Comparison of ENCODE assay signal across 24 cellular contexts in genomic region chr15:57333487-57333886, GRCh38. TPM values are rescaled to one million over a fixed set of nuclear protein-coding genes. Genes with fewer than 3 reads are reported as not detected.
DNase-seq lines count a peak whose midpoint lies in the region; ATAC-seq, FAIRE-seq and TF ChIP-seq lines count a peak whose summit lies in the region.
"Had no signal": no experiment of that assay in that cellular context is flagged by ENCODE, and none has a peak within 500 bp of the region (broad histone marks: within the 10 kb centered on the region; RNA-seq: fewer than 3 reads in every experiment).

No MANE protein-coding gene starts in this region.

- intact Hi-C loops in HepG2 (cut with micrococcal nuclease; ENCODE audit: unreplicated experiment) (loop anchor here (5.0 to 10.0 kb wide), 2 partner anchors 189 to 784 kb away; no protein-coding TSS in a partner anchor), right lobe of liver (cut with DNase I) (loop anchor here in 1 of 2 donors (10.0 kb wide), 1 partner anchor 201 kb away; no protein-coding TSS in a partner anchor)

- H2AFZ ChIP-seq in HepG2 (ENCODE audit: low read length) = no peak overlapping the region
- H2AFZ ChIP-seq: hepatocyte had no signal

- no peak overlapping the region for H3K4me2 ChIP-seq in HepG2 (ENCODE audit: low read depth, low read length)
- H3K4me2 ChIP-seq: BLaER1, hepatocyte had no signal

- no TSS peak for BruUV-seq in HepG2 (replicated peaks; lab: Mats Ljungman, UMichigan)

- H3K27me3 ChIP-seq in HepG2 (ENCODE audit: control insufficient read depth in 1 of 2, insufficient read depth in 2 of 2, low read length in 2 of 2) (peaks cover 9 to 58% of the 10 kb centered on the region in 2 experiments), right lobe of liver (no peaks in the 10 kb centered on the region)
- H3K27me3 ChIP-seq: BLaER1, breast epithelium, hepatocyte, pancreas had no signal

- H3K4me1 ChIP-seq in HepG2 (ENCODE audit: insufficient read depth, low read length) = peaks cover 22% of the 10 kb centered on the region; the same call in 1 of the 2 replicates
- H3K4me1 ChIP-seq in right lobe of liver = no peaks in the 10 kb centered on the region
- H3K4me1 ChIP-seq: breast epithelium, pancreas had no signal

- in situ Hi-C loops in HepG2 (cut with HindIII; ENCODE audit: extremely low pct_ligation_motif_present, low pct_unique_long_range_greater_than_20kb) = no loop called here

- no peak for DNase-seq in HepG2 (ENCODE audit: low spot score)
- DNase-seq in right lobe of liver = no peak
- DNase-seq in amniotic epithelial cell (ENCODE audit: low read depth) = peak; percentile 64
- peak; percentile 62 for DNase-seq in iris pigment epithelial cell (ENCODE audit: low read depth)
- DNase-seq in urothelium cell line (ENCODE audit: low spot score) = peak; percentile 48
- no peak for DNase-seq in NCI-H146 (lab: John Stamatoyannopoulos, UW)
- no peak for DNase-seq in medulla oblongata (ENCODE audit: extremely low spot score)
- DNase-seq: activated CD4-positive, alpha-beta T cell treated with anti-CD3 and anti-CD28 coated beads, Interleukin-2, amount 50 U/mL, for 48 hours; activated CD4-positive, CD25-positive, alpha-beta regulatory T cell; activated CD8-positive, alpha-beta memory T cell treated with anti-CD3 and anti-CD28 coated beads, Interleukin-2, amount 50 U/mL, for 48 hours; Caco-2; DND-41; KG1; naive thymus-derived CD8-positive, alpha-beta T cell; NCI-H1436 treated with DMSO at 0.1 percent for 48 hours; NCI-H524 treated with DMSO at 0.1 percent for 48 hours; pancreas; stimulated activated naive CD8-positive, alpha-beta T cell treated with anti-CD3 and anti-CD28 coated beads, Interleukin-15, amount 100 ng/mL, for 72 hours; T1000 had no signal

- H3K27ac ChIP-seq in HepG2 (ENCODE audit: extremely low read length, insufficient read depth, low read length) = no peak overlapping the region
- H3K27ac ChIP-seq in right lobe of liver = no peak overlapping the region
- H3K27ac ChIP-seq: BLaER1, breast epithelium, hepatocyte, pancreas had no signal

- H3K9me3 ChIP-seq in HepG2 (ENCODE audit: low read length) = no peaks in the 10 kb centered on the region
- H3K9me3 ChIP-seq in right lobe of liver = no peaks in the 10 kb centered on the region
- H3K9me3 ChIP-seq: BLaER1, breast epithelium, Caco-2, pancreas had no signal

- TF ChIP-seq EP300 in HepG2 (IDR thresholded peaks at IDR 0.05; ENCODE audit: low read depth in 2 of 2, low read length in 2 of 2) (no peak), HepG2 (CRISPR knock-in tag; IDR thresholded peaks at IDR 0.05; ENCODE audit: borderline replicate concordance) (no peak)

- no peak overlapping the region for H3K9ac ChIP-seq in HepG2 (ENCODE audit: insufficient read depth, low read depth, low read length)
- H3K9ac ChIP-seq: BLaER1 had no signal

- FAIRE-seq in HepG2 (lab: Jason Lieb, UNC) (no peak), urothelium cell line (lab: Jason Lieb, UNC) (peak; percentile 32)
- FAIRE-seq: A204.1, pancreas had no signal

- 36% methylated on average over 4 of the region's 4 CpGs for WGBS in HepG2 (ENCODE audit: low lambda C conversion rate)
- WGBS in right lobe of liver (ENCODE audit: insufficient coverage, low coverage, low lambda C conversion rate, missing lambda C conversion rate) = 89% methylated on average over 4 of the region's 4 CpGs

- H4K20me1 ChIP-seq in HepG2 (ENCODE audit: insufficient read depth, low read length) = no peaks in the 10 kb centered on the region
- H4K20me1 ChIP-seq: BLaER1 had no signal

- no peak for ATAC-seq in HepG2
- no peak for ATAC-seq in right lobe of liver
- no peak for ATAC-seq in HG03442 (IDR thresholded peaks at IDR 0.05; ENCODE audit: unreplicated experiment)
- ATAC-seq: naive thymus-derived CD8-positive, alpha-beta T cell; stimulated activated naive CD8-positive, alpha-beta T cell treated with anti-CD3 and anti-CD28 coated beads, Interleukin-15, amount 100 ng/mL, for 72 hours had no signal

- H3K36me3 ChIP-seq in HepG2 (replicated peaks in 1 of 2; ENCODE audit: control insufficient read depth in 1 of 2, insufficient read depth in 2 of 2, low read length in 2 of 2) (no peaks in the 10 kb centered on the region), right lobe of liver (no peaks in the 10 kb centered on the region)
- H3K36me3 ChIP-seq: BLaER1, breast epithelium, pancreas had no signal

- TF ChIP-seq POLR2A in HepG2 (IDR thresholded peaks at IDR 0.05; ENCODE audit: insufficient read depth in 1 of 2, low read depth in 2 of 2, low read length in 2 of 2) (no peak), right lobe of liver (IDR thresholded peaks at IDR 0.05) (no peak)

- CTCF ChIA-PET in HepG2 (lab: Yijun Ruan, JAX; ENCODE audit: low intra/inter-chr PET ratio, low total read pairs) = no interaction called here

- TF ChIP-seq CTCF in HepG2 (CRISPR knock-in tag; IDR thresholded peaks at IDR 0.05) = no peak
- no peak for TF ChIP-seq CTCF in right lobe of liver (IDR thresholded peaks at IDR 0.05)

- POLR2A ChIA-PET in HepG2 (lab: Yijun Ruan, JAX) = no interaction called here

- TF ChIP-seq RAD21 in HepG2 (CRISPR knock-in tag; IDR thresholded peaks at IDR 0.05) = no peak

- H3K4me3 ChIP-seq in HepG2 (replicated peaks in 1 of 3; ENCODE audit: insufficient read depth in 1 of 3, low read depth in 2 of 3, low read length in 3 of 3) = no peak overlapping the region
- H3K4me3 ChIP-seq in right lobe of liver = no peak overlapping the region
- H3K4me3 ChIP-seq: BLaER1, breast epithelium, hepatocyte, pancreas had no signal

- H3K79me2 ChIP-seq in HepG2 (ENCODE audit: insufficient read depth, low read length) = no peaks in the 10 kb centered on the region
- H3K79me2 ChIP-seq: hepatocyte had no signal

TF ChIP-seq in HepG2, 621 proteins besides CTCF, POLR2A, EP300 and RAD21:
- TF ChIP-seq, protein P1, sequence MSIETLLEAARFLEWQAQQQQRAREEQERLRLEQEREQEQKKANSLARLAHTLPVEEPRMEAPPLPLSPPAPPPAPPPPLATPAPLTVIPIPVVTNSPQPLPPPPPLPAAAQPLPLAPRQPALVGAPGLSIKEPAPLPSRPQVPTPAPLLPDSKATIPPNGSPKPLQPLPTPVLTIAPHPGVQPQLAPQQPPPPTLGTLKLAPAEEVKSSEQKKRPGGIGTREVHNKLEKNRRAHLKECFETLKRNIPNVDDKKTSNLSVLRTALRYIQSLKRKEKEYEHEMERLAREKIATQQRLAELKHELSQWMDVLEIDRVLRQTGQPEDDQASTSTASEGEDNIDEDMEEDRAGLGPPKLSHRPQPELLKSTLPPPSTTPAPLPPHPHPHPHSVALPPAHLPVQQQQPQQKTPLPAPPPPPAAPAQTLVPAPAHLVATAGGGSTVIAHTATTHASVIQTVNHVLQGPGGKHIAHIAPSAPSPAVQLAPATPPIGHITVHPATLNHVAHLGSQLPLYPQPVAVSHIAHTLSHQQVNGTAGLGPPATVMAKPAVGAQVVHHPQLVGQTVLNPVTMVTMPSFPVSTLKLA (IDR thresholded peaks at IDR 0.05) = peak; percentile 51
- no peak for TF ChIP-seq ZZZ3 (CRISPR knock-in tag; IDR thresholded peaks at IDR 0.05; ENCODE audit: borderline replicate concordance)
- no peak for TF ChIP-seq ZNF331 (CRISPR knock-in tag; IDR thresholded peaks at IDR 0.05)

RNA-seq across cellular contexts. Expression of gene CGNL1, which starts 42.8 kb away (rescaled TPM):
- 15.6 and 16.2 TPM in 2 replicates for total RNA-seq in HepG2 (2016; rRNA removed; fragmentation: Illumina TruSeq; extraction: Trizol)
- 7.7 and 9.4 TPM in 2 replicates for total RNA-seq in HepG2 (2016; cell fraction: cytosol; rRNA removed; fragmentation: Illumina TruSeq; extraction: Trizol; ENCODE audit: low read depth)
- total RNA-seq in HepG2 (2016; cell fraction: insoluble cytoplasmic fraction; rRNA removed; fragmentation: Illumina TruSeq; extraction: Trizol) = 14.2 and 15.2 TPM in 2 replicates
- total RNA-seq in HepG2 (2016; cell fraction: membrane; rRNA removed; fragmentation: Illumina TruSeq; extraction: Trizol) = 8.3 and 8.9 TPM in 2 replicates
- 15.2 and 18.4 TPM in 2 replicates for total RNA-seq in HepG2 (2016; cell fraction: nucleus; rRNA removed; fragmentation: Illumina TruSeq; extraction: Trizol)
- 5.6 and 6.2 TPM in 2 replicates for polyA plus RNA-seq in HepG2 (2011; rRNA removed)
- polyA plus RNA-seq in HepG2 (2011; cell fraction: cytosol; rRNA removed) = 3.3 and 4.1 TPM in 2 replicates
- 8.2 and 8.8 TPM in 2 replicates for polyA plus RNA-seq in HepG2 (2011; cell fraction: nucleus; rRNA removed)
- polyA plus RNA-seq in HepG2 (2012) = 5.6 and 8.0 TPM in 2 replicates
- polyA plus RNA-seq in HepG2 (2016; cell fraction: cytosol; fragmentation: Illumina TruSeq; extraction: Trizol; ENCODE audit: low read depth) = 0.40 and 0.80 TPM in 2 replicates
- 10.1 and 12.1 TPM in 2 replicates for polyA plus RNA-seq in HepG2 (2016; cell fraction: insoluble cytoplasmic fraction; fragmentation: Illumina TruSeq; extraction: Trizol; ENCODE audit: low read depth)
- polyA plus RNA-seq in HepG2 (2016; cell fraction: membrane; fragmentation: Illumina TruSeq; extraction: Trizol; ENCODE audit: low read depth) = 1.1 and 1.4 TPM in 2 replicates
- 16.9 and 17.7 TPM in 2 replicates for polyA plus RNA-seq in HepG2 (2016; cell fraction: nucleus; fragmentation: Illumina TruSeq; extraction: Trizol; ENCODE audit: insufficient read depth, low read depth)
- 12.1 TPM in 1 of 2 replicates, not detected in the other for polyA minus RNA-seq in HepG2 (2011; rRNA and poly(A)+ RNA removed; ENCODE audit: low replicate concordance)
- 7.9 and 9.0 TPM in 2 replicates for polyA minus RNA-seq in HepG2 (2011; cell fraction: cytosol; rRNA and poly(A)+ RNA removed)
- 17.5 and 18.3 TPM in 2 replicates for polyA minus RNA-seq in HepG2 (2011; cell fraction: nucleus; rRNA and poly(A)+ RNA removed)
- total RNA-seq in right lobe of liver = 10 to 100 TPM; 23.6 to 54.5 (median 42.9) TPM
- total RNA-seq: naive thymus-derived CD8-positive, alpha-beta T cell had no signal
- polyA plus RNA-seq: naive thymus-derived CD8-positive, alpha-beta T cell had no signal

Comparison
In these comparisons a context has a peak if more than half of its experiments do, and no peak if none do; other contexts are left out.
1. DNase-seq: peak in amniotic epithelial cell (single experiment), iris pigment epithelial cell (single experiment) and urothelium cell line (single experiment); none in HepG2 (single experiment), right lobe of liver (0 of 3), NCI-H146 (single experiment) and medulla oblongata (single experiment).